ENCODE assay signal across 8 cellular contexts in the genomic region with DNA sequence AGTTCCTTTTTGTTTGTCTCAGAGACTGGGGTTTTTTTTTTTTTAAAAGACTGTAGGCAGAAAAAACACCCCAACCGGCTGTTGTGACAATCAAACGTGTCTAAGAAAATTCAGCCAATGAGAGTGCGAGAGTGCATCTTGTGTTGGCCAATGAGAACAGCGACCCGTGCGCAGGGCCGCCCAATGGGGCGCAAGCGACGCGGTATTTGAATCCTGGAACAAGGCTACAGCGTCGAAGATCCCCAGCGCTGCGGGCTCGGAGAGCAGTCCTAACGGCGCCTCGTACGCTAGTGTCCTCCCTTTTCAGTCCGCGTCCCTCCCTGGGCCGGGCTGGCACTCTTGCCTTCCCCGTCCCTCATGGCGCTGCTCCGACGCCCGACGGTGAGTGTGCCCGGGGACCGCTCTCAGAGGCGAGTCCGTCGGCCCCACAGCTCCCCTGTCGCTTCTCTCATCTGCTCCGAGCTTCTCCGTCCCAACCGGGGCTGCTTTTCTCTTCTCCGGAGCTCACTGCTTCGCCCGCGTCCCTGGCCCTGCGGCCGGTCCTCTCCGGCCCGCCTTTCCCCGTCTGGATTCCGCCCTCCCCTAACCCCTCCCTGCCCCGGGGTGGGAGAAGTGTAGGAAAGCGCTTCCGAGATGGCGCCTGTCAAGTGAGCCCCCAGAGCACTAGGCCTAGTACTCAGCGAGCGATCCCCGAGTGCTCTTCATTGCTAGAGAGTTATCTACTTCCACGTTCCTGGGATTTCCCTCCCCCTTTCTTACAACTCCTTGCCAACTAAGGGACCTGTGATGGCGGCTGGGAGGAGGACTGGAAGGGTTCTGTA. TPM values are rescaled to one million over a fixed set of nuclear protein-coding genes. Genes with fewer than 3 reads are reported as not detected.
A peak's percentile ranks its signal among the peaks of the same experiment; 100 is the strongest.
DNase-seq lines count a peak whose midpoint lies in the region; ATAC-seq, FAIRE-seq and TF ChIP-seq lines count a peak whose summit lies in the region.

CCNB2 (plus strand) TSS at position 235 of the 821 bp plus-strand sequence; CDS start at position 358, 123 bp downstream.

- peak within 1 kb of the TSS; percentile 91 for H3K4me3 ChIP-seq in fibroblast of mammary gland (ENCODE audit: control insufficient read depth, low read depth, low read length)

- peak; percentile 97 for DNase-seq in ELF-1 (ENCODE audit: low read depth, low spot score)
- DNase-seq in H54 (ENCODE audit: insufficient read length, low spot score), result peak; percentile 68
- DNase-seq in LoVo (ENCODE audit: low spot score), result peak; percentile 96
- DNase-seq in RWPE1 (ENCODE audit: low spot score), result peak; percentile 98
- peak; percentile 50 to 69 for DNase-seq in activated T-helper 1 cell treated with anti-CD3 and anti-CD28 coated beads, Interleukin-2, amount 50 U/mL, for 16 hours (ENCODE audit: low read depth in 1 of 2, low spot score in 1 of 2)
- DNase-seq in fibroblast of mammary gland (ENCODE audit: low read depth), result peak; percentile 96
- DNase-seq in natural killer cell, result peak; percentile 80
- DNase-seq in stimulated activated naive CD4-positive, alpha-beta T cell (lab: John Stamatoyannopoulos, UW), result peak; percentile 76 to 88 (median 83)

- H3K27ac ChIP-seq in RWPE1, result peak within 1 kb of the TSS; percentile 94

- H3K27ac Mint-ChIP-seq in natural killer cell, result peak within 1 kb of the TSS; percentile 94 to 95

- H3K4me3 Mint-ChIP-seq in natural killer cell, result peak within 1 kb of the TSS; percentile 97

- H3K27me3 Mint-ChIP-seq in natural killer cell (ENCODE audit: low read depth in 2 of 2), result no peaks in the 10 kb centered on the region

- TF ChIP-seq POLR2A in H54 (IDR thresholded peaks at IDR 0.05; ENCODE audit: low read depth, low read length), result peak; percentile 95

- peaks cover 8 to 9% of the 10 kb centered on the region in 2 donors for H3K4me1 Mint-ChIP-seq in natural killer cell

- ATAC-seq in natural killer cell, result peak; percentile 99 to 100 (median 100)

- FAIRE-seq in H54 (lab: Jason Lieb, UNC), result no peak

- no peaks in the 10 kb centered on the region for H3K36me3 Mint-ChIP-seq in natural killer cell

- POLR2A ChIA-PET in RWPE1 (lab: Yijun Ruan, JAX; ENCODE audit: low non-redundant PET), result no interaction called here

- H3K9me3 Mint-ChIP-seq in natural killer cell, result no peaks in the 10 kb centered on the region

- no peak for TF ChIP-seq CTCF in RWPE1 (conservative IDR thresholded peaks at IDR 0.05; ENCODE audit: low read depth)
- TF ChIP-seq CTCF in fibroblast of mammary gland (conservative IDR thresholded peaks at IDR 0.05; ENCODE audit: control insufficient read depth, insufficient read depth, low read depth, low read length), result no peak
- no peak for TF ChIP-seq CTCF in natural killer cell (IDR thresholded peaks at IDR 0.05)

- intact Hi-C loops in natural killer cell (cut with micrococcal nuclease), result loop anchor here (5.0 to 10.0 kb wide), 2 partner anchors 120 to 387 kb away; partner anchors contain the start of gene RNF111

- CTCF ChIA-PET in RWPE1 (lab: Yijun Ruan, JAX), result interaction anchor here (0.6 kb wide), 1 partner anchor 502 kb away, joined by 4 read pairs; no protein-coding TSS in a partner anchor

RNA-seq across cellular contexts. Expression of gene CCNB2, which starts in this region (rescaled TPM):
- total RNA-seq in natural killer cell, result 1 to 10 TPM in 2 of 3 donors, under 1 TPM in 1; 0.47 to 1.4 (median 1.1) TPM

Comparison
In these comparisons a context has a peak if more than half of its experiments do, and no peak if none do; other contexts are left out.
1. Peak in every context shown above with its lines: DNase-seq, ATAC-seq, H3K4me3 ChIP-seq and H3K27ac ChIP-seq.